In genomic region chr21:25607151-25607811, GRCh38 we compare ENCODE assay signal across 7 cellular contexts.
A peak's percentile ranks its signal among the peaks of the same experiment; 100 is the strongest.
DNase-seq lines count a peak whose midpoint lies in the region; ATAC-seq and TF ChIP-seq lines count a peak whose summit lies in the region.

MRPL39 (minus strand) TSS chr21:25607481; CDS start chr21:25607475, 6 bp downstream.

- in situ Hi-C loops in astrocyte of the cerebellum (cut with HindIII; ENCODE audit: low sequenced_read_pairs) = no loop called here

- DNase-seq in NCI-H1930 (lab: John Stamatoyannopoulos, UW) (peak; percentile 63 to 89), T-helper 22 cell (ENCODE audit: low read depth) (peak; percentile 66), astrocyte of the cerebellum (ENCODE audit: low read depth) (peak; percentile 84), hippocampal formation (lab: John Stamatoyannopoulos, UW) (peak; percentile 72 to 82), retinal pigment epithelial cell (ENCODE audit: low read depth) (peak; percentile 71)

- peak; percentile 96 for ATAC-seq in GM18505 (IDR thresholded peaks at IDR 0.05; ENCODE audit: unreplicated experiment)
- peak; percentile 94 for ATAC-seq in HG02973 (IDR thresholded peaks at IDR 0.05; ENCODE audit: unreplicated experiment)

- TF ChIP-seq POLR2A in GM18505 (IDR thresholded peaks at IDR 0.05; ENCODE audit: borderline replicate concordance, extremely low read depth, insufficient read depth, insufficient read length) = peak; percentile 90

- peak within 1 kb of the TSS; percentile 86 for H3K4me3 ChIP-seq in astrocyte of the cerebellum (ENCODE audit: low read depth, low read length)
- peak within 1 kb of the TSS; percentile 91 for H3K4me3 ChIP-seq in retinal pigment epithelial cell (ENCODE audit: low read length)

- TF ChIP-seq CTCF in astrocyte of the cerebellum (IDR thresholded peaks at IDR 0.05; ENCODE audit: low read depth, low read length, missing control alignments) (peak; percentile 74), retinal pigment epithelial cell (conservative IDR thresholded peaks at IDR 0.05; ENCODE audit: low read depth, low read length) (peak; percentile 78)

Comparison
In these comparisons a context has a peak if more than half of its experiments do, and no peak if none do; other contexts are left out.
1. Peak in every context shown above with its lines: DNase-seq, ATAC-seq and H3K4me3 ChIP-seq.